Comparison of ENCODE assay signal across 34 cellular contexts in the genomic region with DNA sequence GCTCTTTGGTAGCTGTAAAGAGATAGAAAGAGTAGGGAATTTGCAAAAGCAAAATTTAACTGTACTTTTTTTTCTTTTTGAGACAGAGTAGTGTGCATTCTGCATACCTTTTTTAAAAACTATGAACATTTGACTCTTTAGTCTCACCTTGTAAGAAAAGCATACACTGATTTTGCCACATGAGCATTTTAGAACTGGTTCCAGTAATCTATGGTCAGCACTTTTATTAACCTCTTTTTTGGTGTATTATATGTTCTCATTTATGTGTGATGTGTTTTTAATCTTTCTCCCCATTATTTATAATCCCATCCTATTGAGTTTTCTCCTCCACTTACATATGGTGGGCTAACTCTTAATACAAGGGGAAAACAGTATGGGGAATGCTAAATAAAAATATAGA.
"Had no signal": no experiment of that assay in that cellular context is flagged by ENCODE, and none has a peak within 500 bp of the region (broad histone marks: within the 10 kb centered on the region; RNA-seq: fewer than 3 reads in every experiment).

No MANE protein-coding gene starts in this region.

- H3K4me3 ChIP-seq: MG63 had no signal

- H3K36me3 ChIP-seq: MG63 had no signal

- DNase-seq: Karpas-422, Kasumi-1, MG63, MM.1S, MV-4-11, NCI-H1048, NCI-H1092, NCI-H1092 treated with DMSO at 0.1 percent for 48 hours, NCI-H1105, NCI-H1105 treated with DMSO at 0.1 percent for 48 hours, NCI-H1417, NCI-H1417 treated with DMSO at 0.1 percent for 48 hours, NCI-H1436, NCI-H1436 treated with DMSO at 0.1 percent for 48 hours, NCI-H146, NCI-H1694, NCI-H1694 treated with DMSO at 0.1 percent for 48 hours, NCI-H187, NCI-H187 treated with DMSO at 0.1 percent for 48 hours, NCI-H1930, NCI-H2029, NCI-H2029 treated with DMSO at 0.1 percent for 48 hours, NCI-H2081, NCI-H2081 treated with DMSO at 0.1 percent for 48 hours, NCI-H2107, NCI-H2171, NCI-H2171 treated with DMSO at 0.1 percent for 48 hours, NCI-H2227 treated with DMSO at 0.1 percent for 48 hours, NCI-H226, NCI-H345, NCI-H446, NCI-H446 treated with DMSO at 0.1 percent for 48 hours, NCI-H510A, NCI-H510A treated with DMSO at 0.1 percent for 48 hours had no signal

- H3K27me3 ChIP-seq: MG63 had no signal

- H3K9me3 ChIP-seq: MG63 had no signal
